ENCODE assay signal across 13 cellular contexts in genomic region chr3:152638707-152639450, GRCh38.
A peak's percentile ranks its signal among the peaks of the same experiment; 100 is the strongest.
DNase-seq lines count a peak whose midpoint lies in the region; ATAC-seq and TF ChIP-seq lines count a peak whose summit lies in the region.
"Had no signal": no experiment of that assay in that cellular context is flagged by ENCODE, and none has a peak within 500 bp of the region (broad histone marks: within the 10 kb centered on the region; RNA-seq: fewer than 3 reads in every experiment).

No MANE protein-coding gene starts in this region.

- CTCF ChIA-PET in BJ (lab: Yijun Ruan, JAX), result interaction anchor here (0.9 kb wide), 1 partner anchor 9 kb away, joined by 3 read pairs; no protein-coding TSS in a partner anchor

- H3K27me3 ChIP-seq in BJ (ENCODE audit: control insufficient read depth, insufficient read depth, low read length) (no peaks in the 10 kb centered on the region), gastroesophageal sphincter (no peaks in the 10 kb centered on the region), ovary (no peaks in the 10 kb centered on the region), H7 (ENCODE audit: control insufficient read depth, insufficient read depth, low read length) (no peaks in the 10 kb centered on the region)

- H3K27ac ChIP-seq in gastroesophageal sphincter (no peak overlapping the region), ovary (peak overlapping the region in 1 of 2 donors; percentile 34)
- H3K27ac ChIP-seq: lower lobe of right lung had no signal

- peak; percentile 76 for ATAC-seq in gastroesophageal sphincter
- ATAC-seq: activated naive CD4-positive, alpha-beta T cell treated with anti-CD3 and anti-CD28 coated beads, Interleukin-2, amount 50 U/mL, for 72 hours; lower lobe of right lung had no signal

- POLR2A ChIA-PET in BJ (lab: Charles Lee), result no interaction called here

- H3K36me3 ChIP-seq in BJ (ENCODE audit: control insufficient read depth, insufficient read depth, low read length), result no peaks in the 10 kb centered on the region
- H3K36me3 ChIP-seq in gastroesophageal sphincter, result no peaks in the 10 kb centered on the region
- no peaks in the 10 kb centered on the region for H3K36me3 ChIP-seq in ovary
- H3K36me3 ChIP-seq in H7 (replicated peaks; ENCODE audit: control insufficient read depth, insufficient read depth, low read length), result no peaks in the 10 kb centered on the region
- H3K36me3 ChIP-seq: lower lobe of right lung had no signal

- no peak for TF ChIP-seq POLR2A in gastroesophageal sphincter (IDR thresholded peaks at IDR 0.05)
- no peak for TF ChIP-seq POLR2A in ovary (IDR thresholded peaks at IDR 0.05)

- peak; percentile 23 for DNase-seq in BJ (ENCODE audit: low read depth)
- peak in 33 of 58 donors; percentile 9 to 84 (median 39) for DNase-seq in anterior cingulate cortex (lab: John Stamatoyannopoulos, UW)
- peak; percentile 33 to 66 (median 45) for DNase-seq in ovary
- no peak for DNase-seq in GM13977 (ENCODE audit: low spot score)
- no peak for DNase-seq in activated gamma-delta T cell (lab: John Stamatoyannopoulos, UW)
- no peak for DNase-seq in NCI-H1092 (lab: John Stamatoyannopoulos, UW)
- DNase-seq in H7, result no peak
- DNase-seq: activated CD4-positive, alpha-beta memory T cell treated with anti-CD3 and anti-CD28 coated beads for 36 hours; lower lobe of right lung; MV-4-11; NCI-H526 had no signal

- no peak for TF ChIP-seq CTCF in BJ (IDR thresholded peaks at IDR 0.05; ENCODE audit: insufficient read depth, low read depth, low read length)
- TF ChIP-seq CTCF in gastroesophageal sphincter (IDR thresholded peaks at IDR 0.05), result no peak
- TF ChIP-seq CTCF in ovary (IDR thresholded peaks at IDR 0.05), result no peak
- no peak for TF ChIP-seq CTCF in GM13977 (IDR thresholded peaks at IDR 0.05; ENCODE audit: extremely low read depth, insufficient read depth, missing control alignments)

- H3K9me3 ChIP-seq in gastroesophageal sphincter (no peaks in the 10 kb centered on the region), ovary (no peaks in the 10 kb centered on the region)
- H3K9me3 ChIP-seq: lower lobe of right lung had no signal

- H3K4me1 ChIP-seq in gastroesophageal sphincter, result no peaks in the 10 kb centered on the region
- peaks cover 4% of the 10 kb centered on the region for H3K4me1 ChIP-seq in ovary (ENCODE audit: insufficient read depth)
- H3K4me1 ChIP-seq: lower lobe of right lung had no signal

- TF ChIP-seq EP300 in gastroesophageal sphincter (IDR thresholded peaks at IDR 0.05) (no peak), ovary (IDR thresholded peaks at IDR 0.05) (no peak)

- intact Hi-C loops in ovary (cut with DNase I), result no loop called here

- 46 to 49% methylated on average over 8 of the region's 8 CpGs for WGBS in gastroesophageal sphincter (ENCODE audit: low coverage in 1 of 2), 2 donors
- 7 to 14% (median 12%) methylated on average over 8 of the region's 8 CpGs for WGBS in ovary, 3 donors

- in situ Hi-C loops in GM13977 (cut with MboI; ENCODE audit: low pct_unique_long_range_greater_than_20kb, low sequenced_read_pairs, unreplicated experiment), result no loop called here

- H3K4me3 ChIP-seq in BJ (ENCODE audit: low read depth, low read length) (no peak overlapping the region), gastroesophageal sphincter (no peak overlapping the region), ovary (no peak overlapping the region), H7 (ENCODE audit: insufficient read depth, low read depth, low read length) (no peak overlapping the region)
- H3K4me3 ChIP-seq: lower lobe of right lung had no signal

Comparison
In these comparisons a context has a peak if more than half of its experiments do, and no peak if none do; other contexts are left out.
1. DNase-seq: peak in BJ (single experiment), anterior cingulate cortex (33 of 58) and ovary (5 of 5); none in GM13977 (single experiment), activated gamma-delta T cell (single experiment), NCI-H1092 (single experiment) and H7 (single experiment).